In genomic region chr6:84220809-84221409, GRCh38 we compare ENCODE assay signal across 9 cellular contexts. TPM values are rescaled to one million over a fixed set of nuclear protein-coding genes. Genes with fewer than 3 reads are reported as not detected.
DNase-seq lines count a peak whose midpoint lies in the region; ATAC-seq and TF ChIP-seq lines count a peak whose summit lies in the region.
"Had no signal": no experiment of that assay in that cellular context is flagged by ENCODE, and none has a peak within 500 bp of the region (broad histone marks: within the 10 kb centered on the region; RNA-seq: fewer than 3 reads in every experiment).

No MANE protein-coding gene starts in this region.

- H3K27ac Mint-ChIP-seq in chondrocyte (ENCODE audit: unreplicated experiment) = no peak overlapping the region

- H3K27me3 Mint-ChIP-seq in chondrocyte (ENCODE audit: low read depth) = no peaks in the 10 kb centered on the region

- no peaks in the 10 kb centered on the region for H3K9me3 ChIP-seq in Loucy (ENCODE audit: insufficient read depth, low read depth, low read length)
- H3K9me3 ChIP-seq in osteoblast (ENCODE audit: low read depth, low read length) = no peaks in the 10 kb centered on the region
- H3K9me3 ChIP-seq: SJCRH30 had no signal

- DNase-seq in DMS53 (lab: John Stamatoyannopoulos, UW) = peak; percentile 41
- no peak for DNase-seq in DMS53 treated with DMSO at 0.1 percent for 48 hours (lab: John Stamatoyannopoulos, UW; ENCODE audit: unreplicated experiment)
- DNase-seq in chondrocyte (ENCODE audit: low spot score) = no peak
- DNase-seq in osteoblast (ENCODE audit: insufficient read length, low spot score, missing footprints) = no peak
- DNase-seq in COLO668 (lab: John Stamatoyannopoulos, UW; ENCODE audit: unreplicated experiment) = no peak
- no peak for DNase-seq in left colon
- no peak for DNase-seq in effector CD8-positive, alpha-beta T cell (lab: John Stamatoyannopoulos, UW)

- H3K79me2 ChIP-seq in Loucy (ENCODE audit: insufficient read depth, low read length) (no peaks in the 10 kb centered on the region), osteoblast (ENCODE audit: insufficient read depth, low read length) (no peaks in the 10 kb centered on the region)

- H2AFZ ChIP-seq in Loucy (ENCODE audit: low read length) (no peak overlapping the region), osteoblast (ENCODE audit: low read length) (no peak overlapping the region)

- no peaks in the 10 kb centered on the region for H3F3A ChIP-seq in Loucy (ENCODE audit: low read depth)

- no peak overlapping the region for H3K9ac ChIP-seq in Loucy (ENCODE audit: low read depth, low read length, poor library complexity, severe bottlenecking)

- H3K9me3 Mint-ChIP-seq in chondrocyte (ENCODE audit: low read depth) = no peaks in the 10 kb centered on the region

- H3K4me1 Mint-ChIP-seq in chondrocyte (ENCODE audit: low read depth) = peaks cover 7% of the 10 kb centered on the region

- peaks cover 16% of the 10 kb centered on the region for H3K4me1 ChIP-seq in Loucy (ENCODE audit: insufficient read depth, low read length, poor library complexity, severe bottlenecking)
- no peaks in the 10 kb centered on the region for H3K4me1 ChIP-seq in osteoblast (ENCODE audit: insufficient read depth, low read length)
- H3K4me1 ChIP-seq: SJCRH30 had no signal

- H3K4me2 ChIP-seq in Loucy (ENCODE audit: low read depth, low read length, poor library complexity, severe bottlenecking) = no peak overlapping the region
- H3K4me2 ChIP-seq in osteoblast (ENCODE audit: insufficient read depth, low read length) = no peak overlapping the region

- H3K27me3 ChIP-seq in Loucy (ENCODE audit: insufficient read depth, low read length, poor library complexity, severe bottlenecking) (no peaks in the 10 kb centered on the region), osteoblast (ENCODE audit: insufficient read depth, low read length) (no peaks in the 10 kb centered on the region)
- H3K27me3 ChIP-seq: SJCRH30 had no signal

- H3K27ac ChIP-seq in osteoblast (ENCODE audit: low read depth, low read length) = no peak overlapping the region
- H3K27ac ChIP-seq: SJCRH30 had no signal

- H3K36me3 ChIP-seq in Loucy (ENCODE audit: insufficient read depth, low read length) = no peaks in the 10 kb centered on the region
- H3K36me3 ChIP-seq in osteoblast (ENCODE audit: insufficient read depth, low read length) = no peaks in the 10 kb centered on the region
- H3K36me3 ChIP-seq: SJCRH30 had no signal

- intact Hi-C loops in left colon (cut with DNase I, micrococcal nuclease) = loop anchor here in 1 of 2 donors (5.0 kb wide), 1 partner anchor 339 kb away; no protein-coding TSS in a partner anchor

- H3K4me3 ChIP-seq in Loucy (ENCODE audit: low read length, poor library complexity, severe bottlenecking) = no peak overlapping the region
- no peak overlapping the region for H3K4me3 ChIP-seq in osteoblast (ENCODE audit: insufficient read depth, low read length)
- H3K4me3 ChIP-seq: SJCRH30 had no signal

- H3K9me2 ChIP-seq in Loucy (replicated peaks; ENCODE audit: low read depth, low read length) = no peaks in the 10 kb centered on the region

- ATAC-seq in left colon = no peak

- H3K36me3 Mint-ChIP-seq in chondrocyte (ENCODE audit: low read depth) = no peaks in the 10 kb centered on the region

- TF ChIP-seq CTCF in Loucy (conservative IDR thresholded peaks at IDR 0.05; ENCODE audit: low read length) (peak; percentile 71), chondrocyte (IDR thresholded peaks at IDR 0.05) (peak; percentile 94), osteoblast (IDR thresholded peaks at IDR 0.05; ENCODE audit: extremely low read depth, low read depth, low read length) (peak; percentile 57)

- H3K4me3 Mint-ChIP-seq in chondrocyte (ENCODE audit: unreplicated experiment) = no peak overlapping the region

- H4K20me1 ChIP-seq in Loucy (ENCODE audit: insufficient read depth, low read length, poor library complexity, severe bottlenecking) = no peaks in the 10 kb centered on the region
- no peaks in the 10 kb centered on the region for H4K20me1 ChIP-seq in osteoblast (ENCODE audit: insufficient read depth, low read length)

RNA-seq across cellular contexts. Expression of gene CEP162, which starts 6.5 kb away (rescaled TPM):
- 4.5 to 10.1 TPM (median 5.1 TPM) in 3 replicates for total RNA-seq in chondrocyte
- 17.0 and 17.4 TPM in 2 replicates for total RNA-seq in osteoblast
- 1 to 10 TPM; 8.0 to 8.5 TPM for total RNA-seq in left colon
